Comparison of ENCODE assay signal across 8 cellular contexts in the genomic region with DNA sequence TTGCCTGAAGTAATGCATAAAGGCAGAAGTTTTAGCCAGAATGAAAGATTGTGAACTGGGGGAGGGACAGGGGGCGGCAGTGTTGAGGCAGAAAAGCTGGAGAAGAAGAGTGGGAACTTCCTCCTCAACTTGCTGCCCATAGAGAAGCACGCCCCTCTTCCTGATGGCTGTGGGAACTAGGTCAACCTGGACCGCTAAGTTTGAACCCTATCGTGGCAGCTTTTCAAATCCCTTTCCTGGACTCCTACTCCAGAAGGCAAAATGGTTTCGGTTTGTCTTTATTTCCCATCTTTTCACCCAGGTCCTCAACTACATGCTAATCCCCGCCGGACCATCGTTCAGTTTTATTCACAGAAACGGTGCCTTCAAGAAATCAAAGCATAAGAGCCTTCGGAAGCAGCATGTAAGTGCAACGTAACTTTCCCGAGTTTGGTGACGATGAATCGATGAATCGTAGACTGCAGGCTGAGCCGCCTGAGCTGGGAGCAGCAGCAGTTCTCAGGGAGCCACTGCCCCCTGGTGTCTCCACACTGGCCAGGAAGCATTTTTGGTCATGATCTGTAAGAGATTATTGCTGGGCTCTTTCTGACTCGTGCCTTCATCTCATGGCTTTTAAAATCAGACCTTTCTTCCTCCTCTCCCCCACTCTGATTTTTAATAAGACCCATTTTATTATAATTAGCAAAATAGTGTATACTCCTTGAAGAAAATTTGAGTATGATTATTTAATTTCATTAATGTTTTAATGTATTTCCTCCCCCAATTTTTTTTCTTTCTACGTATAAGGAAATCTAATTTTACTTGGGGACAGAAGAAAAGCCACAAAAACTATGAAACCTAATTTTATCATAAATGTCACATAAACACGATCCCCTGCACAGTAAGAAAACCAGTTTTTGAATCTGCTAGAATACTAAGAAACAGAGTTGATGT. TPM values are rescaled to one million over a fixed set of nuclear protein-coding genes. Genes with fewer than 3 reads are reported as not detected.
DNase-seq lines count a peak whose midpoint lies in the region; TF ChIP-seq lines count a peak whose summit lies in the region.

No MANE protein-coding gene starts in this region.

- no peak overlapping the region for H3K27ac ChIP-seq in neural progenitor cell
- H3K27ac ChIP-seq in stomach smooth muscle (ENCODE audit: low read length) = peak overlapping the region; percentile 75

- peak; percentile 89 for TF ChIP-seq CTCF in LNCAP (IDR thresholded peaks at IDR 0.05)
- TF ChIP-seq CTCF in foreskin fibroblast (IDR thresholded peaks at IDR 0.05; ENCODE audit: low read depth, low read length) = peak; percentile 92
- peak; percentile 88 for TF ChIP-seq CTCF in neural progenitor cell (IDR thresholded peaks at IDR 0.05)

- H3K27me3 ChIP-seq in neural progenitor cell (peaks cover 11% of the 10 kb centered on the region), stomach smooth muscle (ENCODE audit: control insufficient read depth in 1 of 2, insufficient read depth in 2 of 2, low read length in 2 of 2) (no peaks in the 10 kb centered on the region)

- 0 out of 2 replicates have a peak, but pooled peaks have one; percentile 30 for TF ChIP-seq POLR2A in Raji (IDR thresholded peaks at IDR 0.05; ENCODE audit: insufficient read depth, low read depth, low read length)

- peak overlapping the region; percentile 89 for H3K4me3 Mint-ChIP-seq in neural progenitor cell

- H3K9ac ChIP-seq in neural progenitor cell (no peak overlapping the region), stomach smooth muscle (ENCODE audit: low read length in 2 of 2) (peak overlapping the region; percentile 68 to 87)

- H3K27ac Mint-ChIP-seq in neural progenitor cell = peak overlapping the region; percentile 83

- H3K4me3 ChIP-seq in foreskin fibroblast (ENCODE audit: low read depth in 1 of 2, low read length in 2 of 2) (peak overlapping the region; percentile 66 to 72), neural progenitor cell (peak overlapping the region; percentile 57), stomach smooth muscle (ENCODE audit: low read length in 2 of 2) (peak overlapping the region; percentile 77 to 89)

- no peaks in the 10 kb centered on the region for H3K79me2 ChIP-seq in neural progenitor cell (ENCODE audit: low read depth)

- H3K9me3 Mint-ChIP-seq in neural progenitor cell = no peaks in the 10 kb centered on the region

- H3K9me3 ChIP-seq in neural progenitor cell (ENCODE audit: low read depth) (no peaks in the 10 kb centered on the region), stomach smooth muscle (ENCODE audit: control insufficient read depth in 2 of 2, low read length in 2 of 2) (no peaks in the 10 kb centered on the region)

- H3K4me2 ChIP-seq in neural progenitor cell = peak overlapping the region; percentile 87

- no peaks in the 10 kb centered on the region for H3F3A ChIP-seq in neural progenitor cell (ENCODE audit: low read depth)

- H2AFZ ChIP-seq in neural progenitor cell (replicated peaks) = peak overlapping the region; percentile 98

- H3K36me3 ChIP-seq in neural progenitor cell (no peaks in the 10 kb centered on the region), stomach smooth muscle (ENCODE audit: control insufficient read depth in 2 of 2, insufficient read depth in 2 of 2, low read length in 2 of 2) (no peaks in the 10 kb centered on the region)

- no peaks in the 10 kb centered on the region for H4K20me1 ChIP-seq in neural progenitor cell (ENCODE audit: low read depth)

- DNase-seq in EH (ENCODE audit: low read depth) (peak; percentile 84), GOT3 (lab: John Stamatoyannopoulos, UW) (peak; percentile 11), foreskin fibroblast (peak; percentile 81 to 94), neural progenitor cell (ENCODE audit: low spot score) (peak; percentile 90)
- DNase-seq in activated effector memory CD4-positive, alpha-beta T cell treated with anti-CD3 and anti-CD28 coated beads, Interleukin-2, amount 50 U/mL, for 16 hours = peak; percentile 91

- no peaks in the 10 kb centered on the region for H3K36me3 Mint-ChIP-seq in neural progenitor cell

- H3K27me3 Mint-ChIP-seq in neural progenitor cell (ENCODE audit: insufficient read depth, low read depth) = peaks cover 12% of the 10 kb centered on the region

- H3K4me1 ChIP-seq in neural progenitor cell (no peaks in the 10 kb centered on the region), stomach smooth muscle (ENCODE audit: control insufficient read depth, insufficient read depth, low read length) (peaks cover 5% of the 10 kb centered on the region)

- peaks cover 12% of the 10 kb centered on the region for H3K4me1 Mint-ChIP-seq in neural progenitor cell

RNA-seq across cellular contexts. Expression of a gene that starts 21.4 kb away (rescaled TPM):
- 2.3 TPM in 1 of 2 replicates, not detected in the other for total RNA-seq in neural progenitor cell (ENCODE audit: low replicate concordance)

Comparison
In these comparisons a context has a peak if more than half of its experiments do, and no peak if none do; other contexts are left out.
1. DNase-seq: peak in every context shown above with its lines; median percentile 91 in activated effector memory CD4-positive, alpha-beta T cell treated with anti-CD3 and anti-CD28 coated beads, Interleukin-2, amount 50 U/mL, for 16 hours; 90 in neural progenitor cell; 88 in foreskin fibroblast; 84 in EH; 11 in GOT3.